In genomic region chr2:149613712-149614111, GRCh38 we compare ENCODE assay signal across 15 cellular contexts.
"Had no signal": no experiment of that assay in that cellular context is flagged by ENCODE, and none has a peak within 500 bp of the region (broad histone marks: within the 10 kb centered on the region; RNA-seq: fewer than 3 reads in every experiment).

No MANE protein-coding gene starts in this region.

- ATAC-seq: left cardiac atrium; naive thymus-derived CD4-positive, alpha-beta T cell; T-helper 17 cell had no signal

- H3K27ac ChIP-seq: dorsolateral prefrontal cortex, neutrophil, stomach had no signal

- H3K4me3 ChIP-seq: dorsolateral prefrontal cortex, lung, stomach had no signal

- H3K27me3 ChIP-seq: dorsolateral prefrontal cortex, stomach had no signal

- H3K36me3 ChIP-seq: neutrophil, stomach had no signal

- H3K9me3 ChIP-seq: neutrophil, stomach had no signal

- DNase-seq: activated CD4-positive, alpha-beta T cell treated with anti-CD3 and anti-CD28 coated beads, Interleukin-2, amount 10 ng/mL, durations not matched to agents 7 days and 5 days; activated CD4-positive, CD25-positive, alpha-beta regulatory T cell; activated CD8-positive, alpha-beta memory T cell treated with anti-CD3 and anti-CD28 coated beads for 24 hours; activated naive CD4-positive, alpha-beta T cell treated with anti-CD3 and anti-CD28 coated beads for 36 hours; central memory CD4-positive, alpha-beta T cell; dorsolateral prefrontal cortex; immature natural killer cell; left cardiac atrium; naive thymus-derived CD4-positive, alpha-beta T cell; posterior cingulate gyrus; stimulated activated CD4-positive, alpha-beta T cell treated with anti-CD3 and anti-CD28 coated beads, Interleukin-4, amount 100 ng/mL, for 4 hours; stomach; T-helper 17 cell had no signal
